Comparison of ENCODE assay signal across 1 cellular context in genomic region chr1:25037174-25038074, GRCh38.
TF ChIP-seq lines count a peak whose summit lies in the region.

No MANE protein-coding gene starts in this region.

TF ChIP-seq in SK-N-SH treated with all-trans-retinoic acid at 6 μM for 48 hours, 23 proteins besides CTCF, POLR2A, EP300 and RAD21 (continued from another document):
- no peak for TF ChIP-seq PATZ1 (CRISPR knock-in tag; IDR thresholded peaks at IDR 0.05; ENCODE audit: borderline replicate concordance)
- TF ChIP-seq BACH2 (CRISPR knock-in tag; IDR thresholded peaks at IDR 0.05; ENCODE audit: borderline replicate concordance) = no peak
- no peak for TF ChIP-seq ISL1 (CRISPR knock-in tag; IDR thresholded peaks at IDR 0.05)
TF ChIP-seq in SK-N-SH treated with all-trans-retinoic acid at 6 μM for 48 hours: peak in this region for 0.
